In the genomic region with DNA sequence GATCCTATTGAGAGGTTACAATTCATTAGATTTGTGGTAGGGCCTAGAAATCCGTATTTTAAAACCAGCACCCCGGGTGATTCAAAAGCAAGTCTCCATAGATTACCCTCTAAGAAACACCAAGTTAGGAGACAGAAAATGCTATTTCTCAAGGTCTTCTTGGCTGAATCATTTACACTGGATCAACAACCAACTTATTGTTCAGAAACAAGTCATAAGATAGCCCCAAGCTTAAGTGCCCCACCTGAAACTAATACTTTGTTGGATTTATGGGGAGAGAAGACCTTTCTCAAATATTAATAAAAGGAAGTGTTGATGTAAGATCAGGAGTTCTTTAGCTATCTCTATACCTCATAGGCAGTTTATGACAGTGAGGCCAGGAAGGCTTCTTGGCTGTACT, we compare ENCODE assay signal across 22 cellular contexts.
"Had no signal": no experiment of that assay in that cellular context is flagged by ENCODE, and none has a peak within 500 bp of the region (broad histone marks: within the 10 kb centered on the region; RNA-seq: fewer than 3 reads in every experiment).

No MANE protein-coding gene starts in this region.

- H3K27me3 ChIP-seq: breast epithelium, SJSA1 had no signal

- H3K4me3 ChIP-seq: breast epithelium, SJSA1 had no signal

- DNase-seq: activated CD4-positive, alpha-beta T cell treated with anti-CD3 and anti-CD28 coated beads for 48 hours; activated CD4-positive, alpha-beta T cell treated with anti-CD3 and anti-CD28 coated beads, Interleukin-2, amount 50 U/mL, for 4 hours; activated CD4-positive, CD25-positive, alpha-beta regulatory T cell treated with anti-CD3 and anti-CD28 coated beads, Interleukin-2, amount 50 U/mL, for 72 hours; activated CD8-positive, alpha-beta memory T cell treated with anti-CD3 and anti-CD28 coated beads, Interleukin-2, amount 50 U/mL, for 48 hours; activated CD8-positive, alpha-beta T cell treated with anti-CD3 and anti-CD28 coated beads, Interleukin-2, amount 10 ng/mL, durations not matched to agents 7 days and 5 days; activated T-cell treated with anti-CD3 and anti-CD28 coated beads, Interleukin-2, amount 50 U/mL, for 1 hour; aorta; caudate nucleus; NCI-H1092 treated with DMSO at 0.1 percent for 48 hours; NCI-H1417 treated with DMSO at 0.1 percent for 48 hours; NCI-H1694; NCI-H2029 treated with DMSO at 0.1 percent for 48 hours; NCI-H345; NCI-H510A; NCI-H526 treated with DMSO at 0.1 percent for 48 hours; NK-92 treated with Interleukin-12 subunit alpha and Interleukin-12 subunit beta, amount 100 ng/mL, for 24 hours; PC-3; SHP77; T-helper 9 cell had no signal

- ATAC-seq: activated CD8-positive, alpha-beta T cell treated with anti-CD3 and anti-CD28 coated beads, Interleukin-2, amount 10 ng/mL, durations not matched to agents 7 days and 5 days; PC-3; WTC11 had no signal

- H3K4me1 ChIP-seq: breast epithelium had no signal

- H3K27ac ChIP-seq: breast epithelium, SJSA1 had no signal

- H3K36me3 ChIP-seq: breast epithelium, SJSA1 had no signal

- H3K9me3 ChIP-seq: breast epithelium, SJSA1 had no signal
